Comparison of ENCODE assay signal across 9 cellular contexts in genomic region chr19:15631817-15632216, GRCh38. TPM values are rescaled to one million over a fixed set of nuclear protein-coding genes. Genes with fewer than 3 reads are reported as not detected.
DNase-seq lines count a peak whose midpoint lies in the region; ATAC-seq and TF ChIP-seq lines count a peak whose summit lies in the region.
"Had no signal": no experiment of that assay in that cellular context is flagged by ENCODE, and none has a peak within 500 bp of the region (broad histone marks: within the 10 kb centered on the region; RNA-seq: fewer than 3 reads in every experiment).

No MANE protein-coding gene starts in this region.

- no peak overlapping the region for H4K91ac ChIP-seq in IMR-90 (ENCODE audit: insufficient read depth, low read depth, low read length)

- TF ChIP-seq RAD21 in IMR-90 (IDR thresholded peaks at IDR 0.05; ENCODE audit: low read length), result no peak
- peak; percentile 65 to 70 for TF ChIP-seq RAD21 in liver (IDR thresholded peaks at IDR 0.05)

- H2AK5ac ChIP-seq in IMR-90 (ENCODE audit: low read depth, low read length), result no peak overlapping the region

- no peak overlapping the region for H3K56ac ChIP-seq in IMR-90 (ENCODE audit: extremely low read depth, insufficient read depth, low read length)

- in situ Hi-C loops in IMR-90 (cut with MboI; ENCODE audit: low sequenced_read_pairs), result loop anchor here (25.0 kb wide), 2 partner anchors 555 to 780 kb away; partner anchors contain the start of genes AP1M1 and FAM32A

- intact Hi-C loops in IMR-90 (cut with micrococcal nuclease), result no loop called here

- CTCF ChIA-PET in IMR-90 (lab: Yijun Ruan, JAX), result no interaction called here
- CTCF ChIA-PET in activated CD8-positive, alpha-beta T cell treated with anti-CD3 and anti-CD28 coated beads, Interleukin-2, amount 10 ng/mL, durations not matched to agents 7 days and 5 days (lab: Charles Lee), result interaction anchor here (0.8 kb wide), 1 partner anchor 554 kb away, joined by 4 read pairs; no protein-coding TSS in a partner anchor

- H3K27ac Mint-ChIP-seq in activated CD8-positive, alpha-beta T cell treated with anti-CD3 and anti-CD28 coated beads, Interleukin-2, amount 10 ng/mL, durations not matched to agents 7 days and 5 days, result no peak overlapping the region

- H3K27me3 ChIP-seq in IMR-90 (ENCODE audit: control insufficient read depth, insufficient read depth, low read length) (no peaks in the 10 kb centered on the region), liver (ENCODE audit: control insufficient read depth in 4 of 4, insufficient read depth in 4 of 4, low read length in 3 of 4) (no peaks in the 10 kb centered on the region)

- no CpG with 5 or more reads among the region's 9 CpGs for WGBS in IMR-90 (ENCODE audit: extremely low coverage in 2 of 2, insufficient read length in 1 of 2), 2 experiments
- 3% methylated on average over 9 of the region's 9 CpGs for WGBS in liver

- no peaks in the 10 kb centered on the region for H3K9me3 Mint-ChIP-seq in activated CD8-positive, alpha-beta T cell treated with anti-CD3 and anti-CD28 coated beads, Interleukin-2, amount 10 ng/mL, durations not matched to agents 7 days and 5 days (ENCODE audit: insufficient read depth)

- no peak overlapping the region for H3K9ac ChIP-seq in IMR-90 (ENCODE audit: low read depth, low read length)
- no peak overlapping the region for H3K9ac ChIP-seq in liver (ENCODE audit: low read depth in 1 of 2, low read length in 2 of 2)

- no peak overlapping the region for H4K5ac ChIP-seq in IMR-90 (ENCODE audit: low read depth, low read length)

- no peaks in the 10 kb centered on the region for H3K36me3 Mint-ChIP-seq in activated CD8-positive, alpha-beta T cell treated with anti-CD3 and anti-CD28 coated beads, Interleukin-2, amount 10 ng/mL, durations not matched to agents 7 days and 5 days (ENCODE audit: low read depth)

- H3K9me3 ChIP-seq in IMR-90 (ENCODE audit: control insufficient read depth, insufficient read depth, low read length) (peaks cover 4% of the 10 kb centered on the region; the same call in 1 of the 2 replicates), liver (ENCODE audit: control insufficient read depth in 4 of 4, low read length in 3 of 4) (no peaks in the 10 kb centered on the region)
- H3K9me3 ChIP-seq: SJSA1 had no signal

- no peak overlapping the region for H3K4ac ChIP-seq in IMR-90 (ENCODE audit: low read depth, low read length)

- no peak for TF ChIP-seq POLR2A in IMR-90 (IDR thresholded peaks at IDR 0.05; ENCODE audit: low read depth, low read length)

- H3K4me1 ChIP-seq in IMR-90 (ENCODE audit: control insufficient read depth, insufficient read depth, low read length) (no peaks in the 10 kb centered on the region), liver (ENCODE audit: control insufficient read depth in 4 of 4, insufficient read depth in 4 of 4, low read length in 3 of 4) (peaks cover 0 to 32% (median 14%) of the 10 kb centered on the region in 4 donors)
- H3K4me1 ChIP-seq: SJSA1 had no signal

- no peak overlapping the region for H3K27ac ChIP-seq in IMR-90 (ENCODE audit: insufficient read depth, low read length)
- H3K27ac ChIP-seq in liver (ENCODE audit: low read depth in 1 of 2, low read length in 2 of 2), result no peak overlapping the region
- H3K27ac ChIP-seq: SJSA1 had no signal

- H3K14ac ChIP-seq in IMR-90 (replicated peaks; ENCODE audit: low read depth, low read length), result no peak overlapping the region

- TF ChIP-seq CTCF in IMR-90 (conservative IDR thresholded peaks at IDR 0.05; ENCODE audit: low read depth, low read length) (peak; percentile 19; the same call in 1 of the 2 replicates), liver (IDR thresholded peaks at IDR 0.05; ENCODE audit: low read depth, low read length, missing input control) (peak; percentile 33)

- H3K36me3 ChIP-seq in IMR-90 (ENCODE audit: control insufficient read depth, insufficient read depth, low read length), result no peaks in the 10 kb centered on the region
- no peaks in the 10 kb centered on the region for H3K36me3 ChIP-seq in liver (ENCODE audit: control insufficient read depth in 4 of 4, insufficient read depth in 3 of 4, low read depth in 1 of 4, low read length in 3 of 4)
- H3K36me3 ChIP-seq: SJSA1 had no signal

- H3K79me1 ChIP-seq in IMR-90 (ENCODE audit: low read depth in 1 of 2, low read length in 2 of 2), result no peaks in the 10 kb centered on the region

- no peak for ATAC-seq in IMR-90 (ENCODE audit: low read depth)
- ATAC-seq in activated CD8-positive, alpha-beta T cell treated with anti-CD3 and anti-CD28 coated beads, Interleukin-2, amount 10 ng/mL, durations not matched to agents 7 days and 5 days, result peak; percentile 58
- ATAC-seq in GM19463 (IDR thresholded peaks at IDR 0.05; ENCODE audit: unreplicated experiment), result no peak
- no peak for ATAC-seq in GM21447 (IDR thresholded peaks at IDR 0.05; ENCODE audit: unreplicated experiment)

- H3K4me3 ChIP-seq in IMR-90 (ENCODE audit: insufficient read depth, low read depth, low read length), result no peak overlapping the region
- H3K4me3 ChIP-seq in liver (ENCODE audit: low read depth in 1 of 3, low read length in 3 of 3), result no peak overlapping the region
- H3K4me3 ChIP-seq: SJSA1 had no signal

- no peak overlapping the region for H3K4me3 Mint-ChIP-seq in activated CD8-positive, alpha-beta T cell treated with anti-CD3 and anti-CD28 coated beads, Interleukin-2, amount 10 ng/mL, durations not matched to agents 7 days and 5 days

- no peak overlapping the region for H4K8ac ChIP-seq in IMR-90 (ENCODE audit: low read depth in 2 of 2, low read length in 2 of 2)

- POLR2A ChIA-PET in IMR-90 (lab: Charles Lee; ENCODE audit: unreplicated experiment), result no interaction called here
- POLR2A ChIA-PET in activated CD8-positive, alpha-beta T cell treated with anti-CD3 and anti-CD28 coated beads, Interleukin-2, amount 10 ng/mL, durations not matched to agents 7 days and 5 days (lab: Charles Lee), result no interaction called here

- BruUV-seq in IMR-90 (replicated peaks; lab: Mats Ljungman, UMichigan), result no TSS peak

- DNase-seq in DMS 273 (lab: John Stamatoyannopoulos, UW; ENCODE audit: unreplicated experiment) (peak; percentile 40), DMS 273 treated with DMSO at 0.1 percent for 48 hours (lab: John Stamatoyannopoulos, UW) (no peak), IMR-90 (no peak), NCI-H2107 (lab: John Stamatoyannopoulos, UW) (no peak)
- peak; percentile 35 for DNase-seq in activated CD8-positive, alpha-beta T cell treated with anti-CD3 and anti-CD28 coated beads, Interleukin-2, amount 10 ng/mL, durations not matched to agents 7 days and 5 days

- H3K9me1 ChIP-seq in IMR-90 (ENCODE audit: insufficient read depth, low read length), result no peaks in the 10 kb centered on the region

- H2AK9ac ChIP-seq in IMR-90 (replicated peaks; ENCODE audit: low read depth, low read length, poor library complexity), result no peak overlapping the region

- H2AFZ ChIP-seq in IMR-90 (replicated peaks; ENCODE audit: low read length, poor library complexity), result no peak overlapping the region

- H2BK120ac ChIP-seq in IMR-90 (ENCODE audit: low read depth, low read length), result no peak overlapping the region

- dilution Hi-C loops in IMR-90 (cut with HindIII; ENCODE audit: low sequenced_read_pairs, unreplicated experiment), result no loop called here

- H2BK5ac ChIP-seq in IMR-90 (ENCODE audit: low read depth, low read length, poor library complexity, severe bottlenecking), result no peak overlapping the region

- H2BK15ac ChIP-seq in IMR-90 (ENCODE audit: low read depth, low read length), result no peak overlapping the region

- no peaks in the 10 kb centered on the region for H4K20me1 ChIP-seq in IMR-90 (ENCODE audit: insufficient read depth, low read length)

- H2BK20ac ChIP-seq in IMR-90 (ENCODE audit: low read depth, low read length), result no peak overlapping the region

- peaks cover 11% of the 10 kb centered on the region for H3K27me3 Mint-ChIP-seq in activated CD8-positive, alpha-beta T cell treated with anti-CD3 and anti-CD28 coated beads, Interleukin-2, amount 10 ng/mL, durations not matched to agents 7 days and 5 days (ENCODE audit: low read depth)

- no peak overlapping the region for H3K4me2 ChIP-seq in IMR-90 (ENCODE audit: low read depth, low read length)

- no peak overlapping the region for H3K18ac ChIP-seq in IMR-90 (ENCODE audit: low read depth, low read length)

- no peak overlapping the region for H3K23ac ChIP-seq in IMR-90 (ENCODE audit: low read depth, low read length)

- H3K4me1 Mint-ChIP-seq in activated CD8-positive, alpha-beta T cell treated with anti-CD3 and anti-CD28 coated beads, Interleukin-2, amount 10 ng/mL, durations not matched to agents 7 days and 5 days (ENCODE audit: low read depth), result peaks cover 6% of the 10 kb centered on the region

TF ChIP-seq in IMR-90, 13 proteins besides CTCF, POLR2A, EP300 and RAD21 (continues in another document):
- TF ChIP-seq FOS (IDR thresholded peaks at IDR 0.05; ENCODE audit: low read depth, low read length) (no peak), NFE2L2 (IDR thresholded peaks at IDR 0.05; ENCODE audit: low read depth, low read length) (no peak), SMC3 (IDR thresholded peaks at IDR 0.05; ENCODE audit: low read depth, low read length) (no peak)

RNA-seq across cellular contexts. Expression of gene CYP4F3, which starts 8.9 kb away (rescaled TPM):
- not detected in 2 replicates for total RNA-seq in IMR-90 (2012; rRNA removed)
- not detected in 2 replicates for polyA plus RNA-seq in IMR-90 (2012; rRNA removed)
- not detected in 2 replicates for polyA plus RNA-seq in IMR-90 (2012; cell fraction: cytosol; rRNA removed)
- not detected in 2 replicates for polyA plus RNA-seq in IMR-90 (2012; cell fraction: nucleus; rRNA removed; ENCODE audit: low replicate concordance)
- total RNA-seq in activated CD8-positive, alpha-beta T cell treated with anti-CD3 and anti-CD28 coated beads, Interleukin-2, amount 10 ng/mL, durations not matched to agents 7 days and 5 days, result not detected
- total RNA-seq in liver, result 100 to 1,000 TPM in 1 of 2 donors, 10 to 100 TPM in 1; 58.4 to 168 TPM
- polyA plus RNA-seq in liver, result 100 to 1,000 TPM; 119 to 137 TPM
- total RNA-seq: SJSA1 had no signal

RNA-seq across cellular contexts. Expression of gene CYP4F8, which starts 16.8 kb away (rescaled TPM):
- not detected in 2 replicates for total RNA-seq in IMR-90 (2012; rRNA removed)
- not detected in 2 replicates for polyA plus RNA-seq in IMR-90 (2012; rRNA removed)
- not detected in 2 replicates for polyA plus RNA-seq in IMR-90 (2012; cell fraction: cytosol; rRNA removed)
- not detected in 2 replicates for polyA plus RNA-seq in IMR-90 (2012; cell fraction: nucleus; rRNA removed; ENCODE audit: low replicate concordance)
- not detected for total RNA-seq in activated CD8-positive, alpha-beta T cell treated with anti-CD3 and anti-CD28 coated beads, Interleukin-2, amount 10 ng/mL, durations not matched to agents 7 days and 5 days
- not detected for total RNA-seq in liver
- not detected for polyA plus RNA-seq in liver
- total RNA-seq: SJSA1 had no signal

RNA-seq across cellular contexts. Expression of gene CYP4F12, which starts 41.1 kb away (rescaled TPM):
- total RNA-seq in IMR-90 (2012; rRNA removed) (not detected in 2 replicates), liver (10 to 100 TPM; 19.0 to 31.0 TPM)
- polyA plus RNA-seq in IMR-90 (2012; rRNA removed) (not detected in 2 replicates), liver (10 to 100 TPM; 14.6 to 64.0 TPM)
- polyA plus RNA-seq in IMR-90 (2012; cell fraction: cytosol; rRNA removed), result not detected in 2 replicates
- polyA plus RNA-seq in IMR-90 (2012; cell fraction: nucleus; rRNA removed; ENCODE audit: low replicate concordance), result not detected in 2 replicates
- total RNA-seq in activated CD8-positive, alpha-beta T cell treated with anti-CD3 and anti-CD28 coated beads, Interleukin-2, amount 10 ng/mL, durations not matched to agents 7 days and 5 days, result not detected
- total RNA-seq: SJSA1 had no signal

Comparison
In these comparisons a context has a peak if more than half of its experiments do, and no peak if none do; other contexts are left out.
1. DNase-seq: peak in DMS 273 (single experiment) and activated CD8-positive, alpha-beta T cell treated with anti-CD3 and anti-CD28 coated beads, Interleukin-2, amount 10 ng/mL, durations not matched to agents 7 days and 5 days (single experiment); none in DMS 273 treated with DMSO at 0.1 percent for 48 hours (single experiment), IMR-90 (single experiment) and NCI-H2107 (single experiment).
2. RNA of gene CYP4F3, which starts 8.9 kb away (total RNA-seq): 58.4 to 168 TPM in liver; not detected in activated CD8-positive, alpha-beta T cell treated with anti-CD3 and anti-CD28 coated beads, Interleukin-2, amount 10 ng/mL, durations not matched to agents 7 days and 5 days and not detected in IMR-90; every median in the first group is over 10 times any median in the second.
3. RNA of gene CYP4F12, which starts 41.1 kb away (total RNA-seq): 19.0 to 31.0 TPM in liver; not detected in IMR-90 and not detected in activated CD8-positive, alpha-beta T cell treated with anti-CD3 and anti-CD28 coated beads, Interleukin-2, amount 10 ng/mL, durations not matched to agents 7 days and 5 days; every median in the first group is over 10 times any median in the second.